In genomic region chr16:48611329-48612137, GRCh38 we compare ENCODE assay signal across 8 cellular contexts. TPM values are rescaled to one million over a fixed set of nuclear protein-coding genes. Genes with fewer than 3 reads are reported as not detected.
DNase-seq lines count a peak whose midpoint lies in the region; ATAC-seq and FAIRE-seq lines count a peak whose summit lies in the region.

No MANE protein-coding gene starts in this region.

- FAIRE-seq in small intestine (lab: Jason Lieb, UNC): no peak

- no peaks in the 10 kb centered on the region for H3K9me3 ChIP-seq in effector memory CD4-positive, alpha-beta T cell (ENCODE audit: control insufficient read depth, low read length)
- H3K9me3 ChIP-seq in small intestine (ENCODE audit: control insufficient read depth, low read depth): no peaks in the 10 kb centered on the region

- peak overlapping the region; percentile 95 for H3K27ac ChIP-seq in effector memory CD4-positive, alpha-beta T cell (ENCODE audit: insufficient read depth, low read length, poor library complexity, severe bottlenecking)
- peak overlapping the region; percentile 12 to 85 for H3K27ac ChIP-seq in small intestine (ENCODE audit: low read depth in 1 of 2, low read length in 1 of 2)

- no peaks in the 10 kb centered on the region for H3K36me3 ChIP-seq in effector memory CD4-positive, alpha-beta T cell (ENCODE audit: control insufficient read depth, insufficient read depth, low read length)
- H3K36me3 ChIP-seq in small intestine (ENCODE audit: control insufficient read depth in 2 of 2, insufficient read depth in 2 of 2, low read length in 2 of 2): no peaks in the 10 kb centered on the region

- WGBS in small intestine, 3 donors: 44 to 57% (median 54%) methylated on average over 5 of the region's 5 CpGs

- no peaks in the 10 kb centered on the region for H3K27me3 ChIP-seq in effector memory CD4-positive, alpha-beta T cell (replicated peaks; ENCODE audit: control insufficient read depth, insufficient read depth, low read length, poor library complexity, severe bottlenecking)
- H3K27me3 ChIP-seq in small intestine (ENCODE audit: control insufficient read depth in 2 of 2, insufficient read depth in 2 of 2, low read length in 2 of 2): no peaks in the 10 kb centered on the region

- ATAC-seq in HG03460 (IDR thresholded peaks at IDR 0.05; ENCODE audit: unreplicated experiment) (peak; percentile 29), HG03039 (IDR thresholded peaks at IDR 0.05; ENCODE audit: unreplicated experiment) (no peak)

- H3K4me3 ChIP-seq in effector memory CD4-positive, alpha-beta T cell (ENCODE audit: insufficient read depth, low read depth, low read length, poor library complexity, severe bottlenecking): peak overlapping the region; percentile 11
- H3K4me3 ChIP-seq in small intestine (ENCODE audit: low read depth in 1 of 2, low read length in 2 of 2): no peak overlapping the region

- peak; percentile 25 for DNase-seq in DMS 273 treated with DMSO at 0.1 percent for 48 hours (lab: John Stamatoyannopoulos, UW)
- DNase-seq in activated CD4-positive, CD25-positive, alpha-beta regulatory T cell treated with anti-CD3 and anti-CD28 coated beads, Interleukin-2, amount 50 U/mL, for 72 hours: peak; percentile 74
- DNase-seq in effector memory CD4-positive, alpha-beta T cell: peak; percentile 83 to 93 (median 90)
- peak; percentile 70 for DNase-seq in small intestine
- no peak for DNase-seq in hepatic stellate cell (ENCODE audit: low spot score)
- DNase-seq in COLO829 (ENCODE audit: low spot score): no peak

- peaks cover 29% of the 10 kb centered on the region for H3K4me1 ChIP-seq in effector memory CD4-positive, alpha-beta T cell (ENCODE audit: control insufficient read depth, insufficient read depth, low read length, poor library complexity, severe bottlenecking)
- H3K4me1 ChIP-seq in small intestine (ENCODE audit: control insufficient read depth in 2 of 2, insufficient read depth in 1 of 2, low read depth in 1 of 2, low read length in 1 of 2): peaks cover 6 to 20% of the 10 kb centered on the region in 2 donors

RNA-seq across cellular contexts. Expression of gene N4BP1, which starts 1.6 kb away (rescaled TPM):
- 1 to 10 TPM; 8.1 to 9.4 (median 8.9) TPM for polyA plus RNA-seq in small intestine

Comparison
In these comparisons a context has a peak if more than half of its experiments do, and no peak if none do; other contexts are left out.
1. DNase-seq: peak in DMS 273 treated with DMSO at 0.1 percent for 48 hours (single experiment), activated CD4-positive, CD25-positive, alpha-beta regulatory T cell treated with anti-CD3 and anti-CD28 coated beads, Interleukin-2, amount 50 U/mL, for 72 hours (single experiment), effector memory CD4-positive, alpha-beta T cell (3 of 3) and small intestine (single experiment); none in hepatic stellate cell (single experiment) and COLO829 (single experiment).